ENCODE assay signal across 1 cellular context in genomic region chr2:148501545-148501944, GRCh38.
A peak's percentile ranks its signal among the peaks of the same experiment; 100 is the strongest.
TF ChIP-seq lines count a peak whose summit lies in the region.

No MANE protein-coding gene starts in this region.

TF ChIP-seq in HepG2, 621 proteins besides CTCF, POLR2A, EP300 and RAD21 (continued from another document):
- TF ChIP-seq ZBED4 (CRISPR knock-in tag; IDR thresholded peaks at IDR 0.05; ENCODE audit: borderline replicate concordance), result no peak
- TF ChIP-seq ZNF556 (CRISPR knock-in tag; IDR thresholded peaks at IDR 0.05; ENCODE audit: borderline replicate concordance), result no peak
- no peak for TF ChIP-seq CREB3 (CRISPR knock-in tag; IDR thresholded peaks at IDR 0.05)
- no peak for TF ChIP-seq ZNF451 (CRISPR knock-in tag; IDR thresholded peaks at IDR 0.05)
- no peak for TF ChIP-seq NFAT5 (CRISPR knock-in tag; IDR thresholded peaks at IDR 0.05)
- TF ChIP-seq SMAD3 (CRISPR knock-in tag; IDR thresholded peaks at IDR 0.05), result no peak
- TF ChIP-seq ZMYM4 (CRISPR knock-in tag; IDR thresholded peaks at IDR 0.05), result 0 out of 2 replicates have a peak, but pooled peaks have one; percentile 29
- 0 out of 2 replicates have a peak, but pooled peaks have one; percentile 11 for TF ChIP-seq RARA (CRISPR knock-in tag; IDR thresholded peaks at IDR 0.05)
- no peak for TF ChIP-seq HHEX (CRISPR knock-in tag; IDR thresholded peaks at IDR 0.05)
- TF ChIP-seq ZSCAN21 (CRISPR knock-in tag; IDR thresholded peaks at IDR 0.05; ENCODE audit: borderline replicate concordance), result no peak
- no peak for TF ChIP-seq TOE1 (CRISPR knock-in tag; IDR thresholded peaks at IDR 0.05)
- no peak for TF ChIP-seq ZNF317 (CRISPR knock-in tag; IDR thresholded peaks at IDR 0.05)
- TF ChIP-seq SUZ12 (IDR thresholded peaks at IDR 0.05; ENCODE audit: low read depth, low read length), result no peak
- no peak for TF ChIP-seq ZNF670 (CRISPR knock-in tag; IDR thresholded peaks at IDR 0.05; ENCODE audit: borderline replicate concordance)
- TF ChIP-seq ZNF839 (CRISPR knock-in tag; IDR thresholded peaks at IDR 0.05; ENCODE audit: borderline replicate concordance), result no peak
- no peak for TF ChIP-seq ZNF253 (CRISPR knock-in tag; IDR thresholded peaks at IDR 0.05; ENCODE audit: borderline replicate concordance)
- TF ChIP-seq SALL1 (CRISPR knock-in tag; IDR thresholded peaks at IDR 0.05), result peak; percentile 14; the same call in 1 of the 2 replicates
- TF ChIP-seq NPAS2 (CRISPR knock-in tag; IDR thresholded peaks at IDR 0.05; ENCODE audit: borderline replicate concordance), result no peak
- no peak for TF ChIP-seq MTF2 (CRISPR knock-in tag; IDR thresholded peaks at IDR 0.05; ENCODE audit: borderline replicate concordance)
- TF ChIP-seq ZNF740 (CRISPR knock-in tag; IDR thresholded peaks at IDR 0.05), result peak; percentile 85
- no peak for TF ChIP-seq ZNF138 (CRISPR knock-in tag; IDR thresholded peaks at IDR 0.05; ENCODE audit: low read depth)
- TF ChIP-seq HNRNPK (IDR thresholded peaks at IDR 0.05; ENCODE audit: low read depth, low read length, poor library complexity, severe bottlenecking), result no peak
- TF ChIP-seq FOXA1 (IDR thresholded peaks at IDR 0.05), result no peak
- peak; percentile 88 for TF ChIP-seq FOXA1 (CRISPR knock-in tag; IDR thresholded peaks at IDR 0.05)
- TF ChIP-seq HNRNPUL1 (IDR thresholded peaks at IDR 0.05; ENCODE audit: low read depth, low read length), result no peak
- no peak for TF ChIP-seq ZNF275 (CRISPR knock-in tag; IDR thresholded peaks at IDR 0.05; ENCODE audit: borderline replicate concordance)
- no peak for TF ChIP-seq MAFG (CRISPR knock-in tag; IDR thresholded peaks at IDR 0.05)
- no peak for TF ChIP-seq SIX1 (CRISPR knock-in tag; IDR thresholded peaks at IDR 0.05; ENCODE audit: borderline replicate concordance)
- no peak for TF ChIP-seq ZMYM3 (CRISPR knock-in tag; IDR thresholded peaks at IDR 0.05)
- no peak for TF ChIP-seq ZFP62 (CRISPR knock-in tag; IDR thresholded peaks at IDR 0.05)
- TF ChIP-seq ZNF598 (CRISPR knock-in tag; IDR thresholded peaks at IDR 0.05; ENCODE audit: borderline replicate concordance), result no peak
- TF ChIP-seq MXI1 (IDR thresholded peaks at IDR 0.05; ENCODE audit: borderline replicate concordance, low read depth, low read length), result no peak
- no peak for TF ChIP-seq RCOR2 (CRISPR knock-in tag; IDR thresholded peaks at IDR 0.05)
- 0 out of 2 replicates have a peak, but pooled peaks have one; percentile 23 for TF ChIP-seq ARID5B (CRISPR knock-in tag; IDR thresholded peaks at IDR 0.05)
- no peak for TF ChIP-seq U2AF2 (IDR thresholded peaks at IDR 0.05; ENCODE audit: low read depth, low read length)
- no peak for TF ChIP-seq NFIB (CRISPR knock-in tag; IDR thresholded peaks at IDR 0.05; ENCODE audit: borderline replicate concordance)
- no peak for TF ChIP-seq ZNF547 (CRISPR knock-in tag; IDR thresholded peaks at IDR 0.05)
- TF ChIP-seq BHLHE40 (IDR thresholded peaks at IDR 0.05; ENCODE audit: low read length), result 0 out of 2 replicates have a peak, but pooled peaks have one; percentile 19
- no peak for TF ChIP-seq ETV6 (CRISPR knock-in tag; conservative IDR thresholded peaks at IDR 0.05)
- no peak for TF ChIP-seq CENPT (CRISPR knock-in tag; IDR thresholded peaks at IDR 0.05; ENCODE audit: low read depth)
